Comparison of ENCODE assay signal across 18 cellular contexts in the genomic region with DNA sequence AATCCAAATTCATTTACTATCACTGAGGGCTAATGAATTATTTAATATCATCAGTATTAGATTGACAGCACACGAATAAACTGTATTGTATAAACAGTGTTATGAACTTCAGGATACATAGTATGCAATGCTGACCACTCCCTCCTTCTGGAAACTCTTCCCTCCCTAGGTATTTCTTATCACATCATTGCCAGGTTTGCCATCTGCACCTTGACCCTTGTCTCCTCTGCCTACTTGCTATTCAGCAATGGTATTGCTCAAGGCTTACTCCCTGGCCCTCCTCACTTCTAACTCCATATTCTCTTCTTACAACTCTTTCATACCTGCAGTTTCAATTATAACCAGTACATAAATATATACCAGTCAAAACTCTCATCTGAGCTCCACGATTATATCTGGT. TPM values are rescaled to one million over a fixed set of nuclear protein-coding genes. Genes with fewer than 3 reads are reported as not detected.
DNase-seq lines count a peak whose midpoint lies in the region; ATAC-seq, FAIRE-seq and TF ChIP-seq lines count a peak whose summit lies in the region.
"Had no signal": no experiment of that assay in that cellular context is flagged by ENCODE, and none has a peak within 500 bp of the region (broad histone marks: within the 10 kb centered on the region; RNA-seq: fewer than 3 reads in every experiment).

No MANE protein-coding gene starts in this region.

- peak; percentile 27; the same call in 2 of the 3 replicates for ATAC-seq in GM12878
- ATAC-seq in mucosa of descending colon, result peak; percentile 99

- FAIRE-seq in GM12878 (lab: Jason Lieb, UNC), result no peak
- FAIRE-seq: GM12891 had no signal

- H2AFZ ChIP-seq in GM12878 (ENCODE audit: control insufficient read depth, low read depth, low read length), result no peak overlapping the region
- H2AFZ ChIP-seq: GM23248 had no signal

- H3K9ac ChIP-seq in GM12878 (ENCODE audit: control insufficient read depth, insufficient read depth, low read length) (no peak overlapping the region), colonic mucosa (ENCODE audit: low read depth in 2 of 2, low read length in 2 of 2) (no peak overlapping the region)
- H3K9ac ChIP-seq: BLaER1 treated with 17β-estradiol and CSF1 and Interleukin-3, amounts not matched to agents 10 nM and 100 nM; GM23248 had no signal

- intact Hi-C loops in GM12878 (cut with micrococcal nuclease; ENCODE audit: unreplicated experiment), result no loop called here
- intact Hi-C loops in colonic mucosa (cut with DNase I), result no loop called here
- intact Hi-C loops in mucosa of descending colon (cut with DNase I, micrococcal nuclease), result no loop called here
- intact Hi-C loops in stomach (cut with DNase I; ENCODE audit: low total_unique reads), result no loop called here

- CTCF ChIA-PET in GM12878 (lab: Yijun Ruan, JAX), result no interaction called here

- TF ChIP-seq EP300 in GM12878 (IDR thresholded peaks at IDR 0.05; ENCODE audit: borderline replicate concordance in 1 of 2, control insufficient read depth in 1 of 2, low read depth in 2 of 2, low read length in 2 of 2), result no peak
- no peak for TF ChIP-seq EP300 in stomach (IDR thresholded peaks at IDR 0.05)

- H3K4me1 ChIP-seq in GM12878 (ENCODE audit: control insufficient read depth, insufficient read depth, low read length) (no peaks in the 10 kb centered on the region), colonic mucosa (no peaks in the 10 kb centered on the region), mucosa of descending colon (ENCODE audit: low read depth) (peaks cover 9% of the 10 kb centered on the region), stomach (peaks cover 0 to 15% (median 6%) of the 10 kb centered on the region in 4 donors)
- H3K4me1 ChIP-seq: BLaER1 treated with 17β-estradiol and CSF1 and Interleukin-3, amounts not matched to agents 10 nM and 100 nM; HAP-1 had no signal

- in situ Hi-C loops in GM12878 (cut with MboI), result no loop called here

- TF ChIP-seq POLR2A in GM12878 (IDR thresholded peaks at IDR 0.05; ENCODE audit: low read depth, low read length) (no peak), stomach (IDR thresholded peaks at IDR 0.05) (no peak)

- no peak overlapping the region for H3K4me2 ChIP-seq in GM12878 (ENCODE audit: control insufficient read depth, insufficient read depth)
- H3K4me2 ChIP-seq: BLaER1 treated with 17β-estradiol and CSF1 and Interleukin-3, amounts not matched to agents 10 nM and 100 nM had no signal

- no peaks in the 10 kb centered on the region for H4K20me1 ChIP-seq in GM12878 (ENCODE audit: control insufficient read depth, insufficient read depth)
- H4K20me1 ChIP-seq: BLaER1 treated with 17β-estradiol and CSF1 and Interleukin-3, amounts not matched to agents 10 nM and 100 nM had no signal

- TF ChIP-seq RAD21 in GM12878 (IDR thresholded peaks at IDR 0.05; ENCODE audit: insufficient read depth, low read depth, low read length), result no peak

- H3K9me3 ChIP-seq in GM12878 (replicated peaks; ENCODE audit: control insufficient read depth, insufficient read depth, low read length), result no peaks in the 10 kb centered on the region
- H3K9me3 ChIP-seq in colonic mucosa, result no peaks in the 10 kb centered on the region
- H3K9me3 ChIP-seq in mucosa of descending colon, result no peaks in the 10 kb centered on the region
- H3K9me3 ChIP-seq in stomach, result no peaks in the 10 kb centered on the region
- H3K9me3 ChIP-seq: HAP-1 had no signal

- no peaks in the 10 kb centered on the region for H3K27me3 ChIP-seq in GM12878 (replicated peaks in 1 of 2; ENCODE audit: control insufficient read depth in 2 of 2, insufficient read depth in 2 of 2, low read length in 1 of 2)
- H3K27me3 ChIP-seq in colonic mucosa, result no peaks in the 10 kb centered on the region
- no peaks in the 10 kb centered on the region for H3K27me3 ChIP-seq in stomach
- H3K27me3 ChIP-seq: BLaER1 treated with 17β-estradiol and CSF1 and Interleukin-3, amounts not matched to agents 10 nM and 100 nM had no signal

- H3K4me3 ChIP-seq in GM12878 (no peak overlapping the region), colonic mucosa (no peak overlapping the region), mucosa of descending colon (no peak overlapping the region), stomach (no peak overlapping the region)
- H3K4me3 ChIP-seq: BLaER1 treated with 17β-estradiol and CSF1 and Interleukin-3, amounts not matched to agents 10 nM and 100 nM; GM23248; HAP-1 had no signal

- SMC1A ChIA-PET in GM12878 (lab: Charles Lee; ENCODE audit: uncharacterized antibody, unreplicated experiment), result interaction anchor here (0.8 to 3.1 kb wide), 9 partner anchors 15 to 59 kb away, joined by 3 to 12 read pairs (median 4); no protein-coding TSS in a partner anchor

- H3K79me2 ChIP-seq in GM12878 (ENCODE audit: control insufficient read depth, insufficient read depth, low read length), result peaks cover 2% of the 10 kb centered on the region

- BruUV-seq in GM12878 (replicated peaks; lab: Mats Ljungman, UMichigan), result no TSS peak

- peaks cover 5 to 17% of the 10 kb centered on the region in 2 experiments for H3K36me3 ChIP-seq in GM12878 (ENCODE audit: control insufficient read depth in 2 of 2, insufficient read depth in 2 of 2, low read length in 1 of 2)
- H3K36me3 ChIP-seq in colonic mucosa, result no peaks in the 10 kb centered on the region
- H3K36me3 ChIP-seq in mucosa of descending colon (ENCODE audit: low read depth), result no peaks in the 10 kb centered on the region
- H3K36me3 ChIP-seq in stomach, result peaks cover 0 to 12% (median 4%) of the 10 kb centered on the region in 4 donors
- H3K36me3 ChIP-seq: HAP-1 had no signal

- no peak for TF ChIP-seq CTCF in GM12878 (IDR thresholded peaks at IDR 0.05 in 2 of 3, conservative IDR thresholded peaks at IDR 0.05 in 1 of 3; ENCODE audit: control insufficient read depth in 2 of 3, extremely low read depth in 1 of 3, insufficient read depth in 1 of 3, low read depth in 3 of 3, low read length in 3 of 3)
- TF ChIP-seq CTCF in colonic mucosa (IDR thresholded peaks at IDR 0.05), result no peak
- TF ChIP-seq CTCF in mucosa of descending colon (IDR thresholded peaks at IDR 0.05), result no peak
- TF ChIP-seq CTCF in stomach (IDR thresholded peaks at IDR 0.05), result no peak

- H3K27ac ChIP-seq in GM12878 (ENCODE audit: control insufficient read depth, insufficient read depth) (no peak overlapping the region), colonic mucosa (peak overlapping the region; percentile 30), temporal lobe (ENCODE audit: low read depth, low read length) (peak overlapping the region; percentile 10), stomach (no peak overlapping the region)
- H3K27ac ChIP-seq: BLaER1 treated with 17β-estradiol and CSF1 and Interleukin-3, amounts not matched to agents 10 nM and 100 nM; GM23248 had no signal

- DNase-seq in GM12878 (ENCODE audit: low read depth, low spot score) (no peak), colonic mucosa (peak; percentile 59), mucosa of descending colon (peak in 1 of 3 donors; percentile 69), NCI-H2029 (lab: John Stamatoyannopoulos, UW) (no peak), HuH-7.5 (ENCODE audit: low spot score) (no peak), stomach (no peak)
- DNase-seq: CD8-positive, alpha-beta memory T cell; COR-L47; DMS 273 treated with DMSO at 0.1 percent for 48 hours; DMS53; DND-41; EL; GM23248 had no signal

- RAD21 ChIA-PET in GM12878 (lab: Charles Lee; ENCODE audit: unreplicated experiment), result interaction anchor here (1.7 to 2.8 kb wide), 3 partner anchors 10 to 49 kb away, joined by 5 to 8 read pairs (median 8); a partner anchor contains a TSS

- WGBS in GM12878 (ENCODE audit: insufficient coverage, insufficient replicate concordance, low lambda C conversion rate, missing lambda C conversion rate), result 97% methylated on average over 2 of the region's 2 CpGs
- WGBS in stomach, 5 donors, result 62 to 72% (median 67%) methylated on average over 2 of the region's 2 CpGs

- POLR2A ChIA-PET in GM12878 (lab: Charles Lee), result no interaction called here

TF ChIP-seq in GM12878, 131 proteins besides CTCF, POLR2A, EP300 and RAD21 (continues in another document):
- no peak for TF ChIP-seq NFXL1 (IDR thresholded peaks at IDR 0.05; ENCODE audit: borderline replicate concordance)
- TF ChIP-seq DPF2 (IDR thresholded peaks at IDR 0.05), result no peak
- no peak for TF ChIP-seq TARDBP (IDR thresholded peaks at IDR 0.05; ENCODE audit: borderline replicate concordance)
- TF ChIP-seq SPI1 (IDR thresholded peaks at IDR 0.05; ENCODE audit: borderline replicate concordance, insufficient read depth, low read depth, low read length), result no peak
- TF ChIP-seq BRCA1 (IDR thresholded peaks at IDR 0.05; ENCODE audit: low read depth, low read length), result no peak
- TF ChIP-seq CBX5 (IDR thresholded peaks at IDR 0.05; ENCODE audit: low read depth), result no peak
- TF ChIP-seq SIN3A (IDR thresholded peaks at IDR 0.05; ENCODE audit: low read depth, low read length), result no peak
- TF ChIP-seq RAD51 (IDR thresholded peaks at IDR 0.05), result no peak
- no peak for TF ChIP-seq BACH1 (IDR thresholded peaks at IDR 0.05; ENCODE audit: borderline replicate concordance)
- no peak for TF ChIP-seq CBX3 (IDR thresholded peaks at IDR 0.05; ENCODE audit: borderline replicate concordance, low read depth)
- no peak for TF ChIP-seq MXI1 (IDR thresholded peaks at IDR 0.05; ENCODE audit: low read depth, low read length)

RNA-seq across cellular contexts. Expression of a gene that starts 38.9 kb away (rescaled TPM):
- total RNA-seq in GM12878 (2013; cell fraction: nucleolus; rRNA removed), result 1,209 and 1,224 TPM in 2 replicates
- total RNA-seq in GM12878 (2014; rRNA removed), result 55.2 and 73.8 TPM in 2 replicates
- total RNA-seq in GM12878 (2014; rRNA removed; fragmentation: Illumina TruSeq; extraction: Trizol), result 72.5 and 78.7 TPM in 2 replicates
- 50.4 and 50.6 TPM in 2 replicates for total RNA-seq in GM12878 (2021)
- polyA plus RNA-seq in GM12878 (2011; ENCODE audit: low read depth), result 16.1 TPM
- polyA plus RNA-seq in GM12878 (2011; rRNA removed), result 116 and 194 TPM in 2 replicates
- polyA plus RNA-seq in GM12878 (2011; cell fraction: cytosol; rRNA removed), result 27.1 and 34.0 TPM in 2 replicates
- 252 and 314 TPM in 2 replicates for polyA plus RNA-seq in GM12878 (2011; cell fraction: nucleus; rRNA removed)
- polyA plus RNA-seq in GM12878 (2012), result 22.0 and 41.8 TPM in 2 replicates
- polyA plus RNA-seq in GM12878 (2014; fragmentation: Illumina TruSeq; extraction: Trizol), result 43.3 and 60.0 TPM in 2 replicates
- 1 to 10 TPM; 9.0 to 9.5 TPM for polyA plus RNA-seq in GM12878 (2014; fragmentation: Nextera tagmentation; extraction: Ambion mirVana)
- polyA plus RNA-seq in GM12878 (2014; rRNA removed), result 26.2 and 31.2 TPM in 2 replicates
- polyA plus RNA-seq in GM12878 (2016; fragmentation: Nextera tagmentation; extraction: Ambion mirVana), result 10 to 100 TPM; 14.4 to 18.5 TPM
- 213 and 243 TPM in 2 replicates for polyA minus RNA-seq in GM12878 (2011; rRNA and poly(A)+ RNA removed)
- 58.3 and 60.7 TPM in 2 replicates for polyA minus RNA-seq in GM12878 (2011; cell fraction: cytosol; rRNA and poly(A)+ RNA removed)
- 380 and 488 TPM in 2 replicates for polyA minus RNA-seq in GM12878 (2011; cell fraction: nucleus; rRNA and poly(A)+ RNA removed)
- total RNA-seq in colonic mucosa, result 10 to 100 TPM; 19.1 to 34.0 TPM
- total RNA-seq in mucosa of descending colon, result 10 to 100 TPM; 40.3 to 92.0 (median 41.1) TPM
- total RNA-seq in temporal lobe, result 151 TPM
- 100 to 1,000 TPM in 1 of 5 donors, 10 to 100 TPM in 4; 15.8 to 104 (median 54.0) TPM for total RNA-seq in stomach
- polyA plus RNA-seq in stomach, result 1 to 10 TPM; 2.6 to 5.1 (median 2.8) TPM
- total RNA-seq: A172 had no signal

Comparison
In these comparisons a context has a peak if more than half of its experiments do, and no peak if none do; other contexts are left out.
1. H3K27ac ChIP-seq: peak in colonic mucosa (single experiment) and temporal lobe (single experiment); none in GM12878 (single experiment) and stomach (0 of 5).